1 cellular context compared by ENCODE assay signal in genomic region chr19:9381367-9381785, GRCh38.
A peak's percentile ranks its signal among the peaks of the same experiment; 100 is the strongest.
TF ChIP-seq lines count a peak whose summit lies in the region.

No MANE protein-coding gene starts in this region.

TF ChIP-seq in HCT116, 20 proteins besides CTCF, POLR2A, EP300 and RAD21:
- TF ChIP-seq POLR2AphosphoS5 (IDR thresholded peaks at IDR 0.05; ENCODE audit: low read depth, low read length) = no peak
- peak; percentile 97 for TF ChIP-seq ZNF274 (IDR thresholded peaks at IDR 0.05; ENCODE audit: low read depth, low read length)
